In genomic region chr9:33452828-33453271, GRCh38 we compare ENCODE assay signal across 1 cellular context.
TF ChIP-seq lines count a peak whose summit lies in the region.

No MANE protein-coding gene starts in this region.

TF ChIP-seq in HepG2, 621 proteins besides CTCF, POLR2A, EP300 and RAD21 (continued from another document and continues in another):
- TF ChIP-seq ZNF432 (CRISPR knock-in tag; IDR thresholded peaks at IDR 0.05; ENCODE audit: borderline replicate concordance) (no peak), ZFP41 (CRISPR knock-in tag; IDR thresholded peaks at IDR 0.05; ENCODE audit: borderline replicate concordance) (no peak), STAG1 (CRISPR knock-in tag; IDR thresholded peaks at IDR 0.05) (peak; percentile 80), MTA1 (CRISPR knock-in tag; IDR thresholded peaks at IDR 0.05; ENCODE audit: borderline replicate concordance) (no peak), ZNF691 (CRISPR knock-in tag; IDR thresholded peaks at IDR 0.05; ENCODE audit: borderline replicate concordance, low read depth) (peak; percentile 54; the same call in 1 of the 2 replicates), ZBTB1 (CRISPR knock-in tag; IDR thresholded peaks at IDR 0.05; ENCODE audit: borderline replicate concordance) (no peak), ZKSCAN5 (CRISPR knock-in tag; IDR thresholded peaks at IDR 0.05) (no peak), NFRKB (IDR thresholded peaks at IDR 0.05) (no peak), HNF4G (IDR thresholded peaks at IDR 0.05; ENCODE audit: borderline replicate concordance, low read depth, low read length) (no peak), HNF4G (CRISPR knock-in tag; IDR thresholded peaks at IDR 0.05; ENCODE audit: borderline replicate concordance, low read depth) (no peak), AHDC1 (CRISPR knock-in tag; IDR thresholded peaks at IDR 0.05; ENCODE audit: borderline replicate concordance) (no peak), ZNF18 (CRISPR knock-in tag; IDR thresholded peaks at IDR 0.05; ENCODE audit: insufficient replicate concordance) (no peak), DPF2 (CRISPR knock-in tag; IDR thresholded peaks at IDR 0.05; ENCODE audit: borderline replicate concordance, low read depth) (no peak), ZNF17 (CRISPR knock-in tag; IDR thresholded peaks at IDR 0.05) (no peak), ZSCAN29 (CRISPR knock-in tag; conservative IDR thresholded peaks at IDR 0.05) (no peak), RFX5 (IDR thresholded peaks at IDR 0.05; ENCODE audit: low read depth, low read length) (no peak), KDM1A (CRISPR knock-in tag; IDR thresholded peaks at IDR 0.05) (no peak), MATR3 (CRISPR knock-in tag; IDR thresholded peaks at IDR 0.05) (no peak), REL (CRISPR knock-in tag; conservative IDR thresholded peaks at IDR 0.05) (no peak), KLF15 (CRISPR knock-in tag; IDR thresholded peaks at IDR 0.05; ENCODE audit: borderline replicate concordance) (no peak), ELF3 (CRISPR knock-in tag; IDR thresholded peaks at IDR 0.05) (peak; percentile 81), FOSL1 (CRISPR knock-in tag; IDR thresholded peaks at IDR 0.05; ENCODE audit: borderline replicate concordance) (no peak), NONO (IDR thresholded peaks at IDR 0.05) (no peak), NONO (CRISPR knock-in tag; conservative IDR thresholded peaks at IDR 0.05) (no peak), KLF13 (CRISPR knock-in tag; IDR thresholded peaks at IDR 0.05) (no peak), RCOR2 (CRISPR knock-in tag; IDR thresholded peaks at IDR 0.05) (no peak), ERF (CRISPR knock-in tag; IDR thresholded peaks at IDR 0.05) (0 out of 2 replicates have a peak, but pooled peaks have one; percentile 18), PBX2 (CRISPR knock-in tag; IDR thresholded peaks at IDR 0.05) (no peak), SMARCC2 (IDR thresholded peaks at IDR 0.05) (no peak), CREB1 (IDR thresholded peaks at IDR 0.05) (no peak), CREB1 (CRISPR knock-in tag; IDR thresholded peaks at IDR 0.05) (no peak), ZNF7 (CRISPR knock-in tag; IDR thresholded peaks at IDR 0.05) (no peak), FOXA3 (CRISPR knock-in tag; IDR thresholded peaks at IDR 0.05) (0 out of 2 replicates have a peak, but pooled peaks have one; percentile 14), ZNF644 (CRISPR knock-in tag; IDR thresholded peaks at IDR 0.05; ENCODE audit: low read depth) (no peak), ZNF101 (CRISPR knock-in tag; IDR thresholded peaks at IDR 0.05; ENCODE audit: borderline replicate concordance, low read depth) (no peak), KLF12 (CRISPR knock-in tag; IDR thresholded peaks at IDR 0.05; ENCODE audit: borderline replicate concordance) (no peak), ETV5 (CRISPR knock-in tag; IDR thresholded peaks at IDR 0.05; ENCODE audit: borderline replicate concordance) (peak; percentile 61; the same call in 1 of the 2 replicates), ISX (CRISPR knock-in tag; conservative IDR thresholded peaks at IDR 0.05) (no peak), ZGPAT (CRISPR knock-in tag; IDR thresholded peaks at IDR 0.05) (0 out of 2 replicates have a peak, but pooled peaks have one; percentile 31)
- TF ChIP-seq, protein P1, sequence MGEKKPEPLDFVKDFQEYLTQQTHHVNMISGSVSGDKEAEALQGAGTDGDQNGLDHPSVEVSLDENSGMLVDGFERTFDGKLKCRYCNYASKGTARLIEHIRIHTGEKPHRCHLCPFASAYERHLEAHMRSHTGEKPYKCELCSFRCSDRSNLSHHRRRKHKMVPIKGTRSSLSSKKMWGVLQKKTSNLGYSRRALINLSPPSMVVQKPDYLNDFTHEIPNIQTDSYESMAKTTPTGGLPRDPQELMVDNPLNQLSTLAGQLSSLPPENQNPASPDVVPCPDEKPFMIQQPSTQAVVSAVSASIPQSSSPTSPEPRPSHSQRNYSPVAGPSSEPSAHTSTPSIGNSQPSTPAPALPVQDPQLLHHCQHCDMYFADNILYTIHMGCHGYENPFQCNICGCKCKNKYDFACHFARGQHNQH (CRISPR knock-in tag; IDR thresholded peaks at IDR 0.05) = 0 out of 2 replicates have a peak, but pooled peaks have one; percentile 59
- TF ChIP-seq, protein P2, sequence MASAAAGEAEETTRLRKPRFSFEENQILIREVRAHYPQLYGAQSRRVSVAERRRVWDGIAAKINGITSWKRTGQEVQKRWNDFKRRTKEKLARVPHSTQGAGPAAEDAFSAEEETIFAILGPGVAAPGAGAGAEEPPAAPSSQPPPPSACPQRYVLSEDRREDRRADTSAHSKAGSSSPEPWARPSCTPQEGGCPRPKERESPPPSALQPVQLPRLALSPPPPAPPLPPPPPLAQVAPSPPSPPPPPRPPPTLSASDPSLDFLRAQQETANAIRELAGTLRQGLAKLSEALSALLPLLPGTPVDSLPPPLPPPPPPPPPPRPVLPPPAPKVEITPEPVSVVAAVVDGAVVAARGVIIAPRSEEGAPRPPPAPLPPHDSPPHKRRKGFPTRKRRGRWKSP (CRISPR knock-in tag; IDR thresholded peaks at IDR 0.05) = no peak
- TF ChIP-seq, protein P3, sequence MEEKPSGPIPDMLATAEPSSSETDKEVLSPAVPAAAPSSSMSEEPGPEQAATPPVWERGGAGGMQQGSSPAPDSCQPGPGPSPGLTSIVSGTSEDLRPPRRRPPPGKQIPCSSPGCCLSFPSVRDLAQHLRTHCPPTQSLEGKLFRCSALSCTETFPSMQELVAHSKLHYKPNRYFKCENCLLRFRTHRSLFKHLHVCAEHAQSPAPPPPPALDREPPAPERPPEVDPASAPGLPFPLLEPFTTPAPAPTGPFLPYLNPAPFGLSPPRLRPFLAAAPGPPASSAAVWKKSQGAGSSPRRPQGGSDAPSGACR (CRISPR knock-in tag; IDR thresholded peaks at IDR 0.05) = no peak
- TF ChIP-seq, protein P4, sequence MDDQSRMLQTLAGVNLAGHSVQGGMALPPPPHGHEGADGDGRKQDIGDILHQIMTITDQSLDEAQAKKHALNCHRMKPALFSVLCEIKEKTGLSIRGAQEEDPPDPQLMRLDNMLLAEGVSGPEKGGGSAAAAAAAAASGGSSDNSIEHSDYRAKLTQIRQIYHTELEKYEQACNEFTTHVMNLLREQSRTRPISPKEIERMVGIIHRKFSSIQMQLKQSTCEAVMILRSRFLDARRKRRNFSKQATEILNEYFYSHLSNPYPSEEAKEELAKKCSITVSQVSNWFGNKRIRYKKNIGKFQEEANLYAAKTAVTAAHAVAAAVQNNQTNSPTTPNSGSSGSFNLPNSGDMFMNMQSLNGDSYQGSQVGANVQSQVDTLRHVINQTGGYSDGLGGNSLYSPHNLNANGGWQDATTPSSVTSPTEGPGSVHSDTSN (CRISPR knock-in tag; IDR thresholded peaks at IDR 0.05; ENCODE audit: borderline replicate concordance) = no peak
- TF ChIP-seq, protein P5, sequence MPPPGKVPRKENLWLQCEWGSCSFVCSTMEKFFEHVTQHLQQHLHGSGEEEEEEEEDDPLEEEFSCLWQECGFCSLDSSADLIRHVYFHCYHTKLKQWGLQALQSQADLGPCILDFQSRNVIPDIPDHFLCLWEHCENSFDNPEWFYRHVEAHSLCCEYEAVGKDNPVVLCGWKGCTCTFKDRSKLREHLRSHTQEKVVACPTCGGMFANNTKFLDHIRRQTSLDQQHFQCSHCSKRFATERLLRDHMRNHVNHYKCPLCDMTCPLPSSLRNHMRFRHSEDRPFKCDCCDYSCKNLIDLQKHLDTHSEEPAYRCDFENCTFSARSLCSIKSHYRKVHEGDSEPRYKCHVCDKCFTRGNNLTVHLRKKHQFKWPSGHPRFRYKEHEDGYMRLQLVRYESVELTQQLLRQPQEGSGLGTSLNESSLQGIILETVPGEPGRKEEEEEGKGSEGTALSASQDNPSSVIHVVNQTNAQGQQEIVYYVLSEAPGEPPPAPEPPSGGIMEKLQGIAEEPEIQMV (CRISPR knock-in tag; IDR thresholded peaks at IDR 0.05; ENCODE audit: low read depth) = no peak
- TF ChIP-seq, protein P6, sequence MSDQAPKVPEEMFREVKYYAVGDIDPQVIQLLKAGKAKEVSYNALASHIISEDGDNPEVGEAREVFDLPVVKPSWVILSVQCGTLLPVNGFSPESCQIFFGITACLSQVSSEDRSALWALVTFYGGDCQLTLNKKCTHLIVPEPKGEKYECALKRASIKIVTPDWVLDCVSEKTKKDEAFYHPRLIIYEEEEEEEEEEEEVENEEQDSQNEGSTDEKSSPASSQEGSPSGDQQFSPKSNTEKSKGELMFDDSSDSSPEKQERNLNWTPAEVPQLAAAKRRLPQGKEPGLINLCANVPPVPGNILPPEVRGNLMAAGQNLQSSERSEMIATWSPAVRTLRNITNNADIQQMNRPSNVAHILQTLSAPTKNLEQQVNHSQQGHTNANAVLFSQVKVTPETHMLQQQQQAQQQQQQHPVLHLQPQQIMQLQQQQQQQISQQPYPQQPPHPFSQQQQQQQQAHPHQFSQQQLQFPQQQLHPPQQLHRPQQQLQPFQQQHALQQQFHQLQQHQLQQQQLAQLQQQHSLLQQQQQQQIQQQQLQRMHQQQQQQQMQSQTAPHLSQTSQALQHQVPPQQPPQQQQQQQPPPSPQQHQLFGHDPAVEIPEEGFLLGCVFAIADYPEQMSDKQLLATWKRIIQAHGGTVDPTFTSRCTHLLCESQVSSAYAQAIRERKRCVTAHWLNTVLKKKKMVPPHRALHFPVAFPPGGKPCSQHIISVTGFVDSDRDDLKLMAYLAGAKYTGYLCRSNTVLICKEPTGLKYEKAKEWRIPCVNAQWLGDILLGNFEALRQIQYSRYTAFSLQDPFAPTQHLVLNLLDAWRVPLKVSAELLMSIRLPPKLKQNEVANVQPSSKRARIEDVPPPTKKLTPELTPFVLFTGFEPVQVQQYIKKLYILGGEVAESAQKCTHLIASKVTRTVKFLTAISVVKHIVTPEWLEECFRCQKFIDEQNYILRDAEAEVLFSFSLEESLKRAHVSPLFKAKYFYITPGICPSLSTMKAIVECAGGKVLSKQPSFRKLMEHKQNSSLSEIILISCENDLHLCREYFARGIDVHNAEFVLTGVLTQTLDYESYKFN (CRISPR knock-in tag; conservative IDR thresholded peaks at IDR 0.05) = no peak
